ENCODE assay signal across 19 cellular contexts in genomic region chr11:331332-332060, GRCh38. TPM values are rescaled to one million over a fixed set of nuclear protein-coding genes. Genes with fewer than 3 reads are reported as not detected.
A peak's percentile ranks its signal among the peaks of the same experiment; 100 is the strongest.
DNase-seq lines count a peak whose midpoint lies in the region; ATAC-seq, FAIRE-seq and TF ChIP-seq lines count a peak whose summit lies in the region.
"Had no signal": no experiment of that assay in that cellular context is flagged by ENCODE, and none has a peak within 500 bp of the region (broad histone marks: within the 10 kb centered on the region; RNA-seq: fewer than 3 reads in every experiment).

No MANE protein-coding gene starts in this region.

- no peak for FAIRE-seq in GM19239 (lab: Jason Lieb, UNC)

- POLR2A ChIA-PET in WTC11 (lab: Charles Lee), result interaction anchor here (1.4 kb wide), 1 partner anchor 11 kb away, joined by 3 read pairs; the partner anchor contains the start of gene IFITM3

- H3K9me3 ChIP-seq in SU-DHL-6 (ENCODE audit: insufficient read depth, low read length) (no peaks in the 10 kb centered on the region), esophagus muscularis mucosa (no peaks in the 10 kb centered on the region)
- H3K9me3 ChIP-seq: adrenal gland, psoas muscle, thoracic aorta had no signal

- no peaks in the 10 kb centered on the region for H3K79me2 ChIP-seq in SU-DHL-6 (ENCODE audit: insufficient read depth, low read length)

- no peak overlapping the region for H3K4me3 ChIP-seq in SU-DHL-6 (ENCODE audit: insufficient read depth, low read length, poor library complexity, severe bottlenecking)
- H3K4me3 ChIP-seq in esophagus muscularis mucosa, result no peak overlapping the region
- H3K4me3 ChIP-seq: adrenal gland, MG63, psoas muscle, thoracic aorta had no signal

- H3K9me2 ChIP-seq in SU-DHL-6 (replicated peaks; ENCODE audit: insufficient read depth, low read length), result no peaks in the 10 kb centered on the region

- ATAC-seq in Right ventricle myocardium inferior, result no peak
- ATAC-seq in left ventricle myocardium superior, result no peak
- ATAC-seq in stimulated activated memory B cell treated with anti-CD40 and anti-IgM and Interleukin-4, amounts not matched to agents 10 μg/mL and 1 μg/mL and 100 μg/mL, for 72 hours, result no peak
- ATAC-seq in WTC11, result no peak
- ATAC-seq: psoas muscle had no signal

- no peaks in the 10 kb centered on the region for H3K27me3 Mint-ChIP-seq in stimulated activated memory B cell treated with anti-CD40 and anti-IgM and Interleukin-4, amounts not matched to agents 10 μg/mL and 1 μg/mL and 100 μg/mL, for 72 hours
- H3K27me3 Mint-ChIP-seq in WTC11 (ENCODE audit: low read depth), result peaks cover 10% of the 10 kb centered on the region

- H3K4me1 Mint-ChIP-seq in stimulated activated memory B cell treated with anti-CD40 and anti-IgM and Interleukin-4, amounts not matched to agents 10 μg/mL and 1 μg/mL and 100 μg/mL, for 72 hours, result peaks cover 51% of the 10 kb centered on the region
- peaks cover 54% of the 10 kb centered on the region for H3K4me1 Mint-ChIP-seq in WTC11

- no peak for TF ChIP-seq POLR2A in esophagus muscularis mucosa (IDR thresholded peaks at IDR 0.05; ENCODE audit: low read depth)

- peaks cover 25% of the 10 kb centered on the region for H3F3A ChIP-seq in SU-DHL-6 (ENCODE audit: insufficient read depth)

- 78% methylated on average over 15 of the region's 20 CpGs for WGBS in esophagus muscularis mucosa

- CTCF ChIA-PET in WTC11 (lab: Charles Lee), result interaction anchor here (0.6 kb wide), 1 partner anchor 102 kb away, joined by 3 read pairs; no protein-coding TSS in a partner anchor

- H3K9ac ChIP-seq in SU-DHL-6 (ENCODE audit: low read length), result no peak overlapping the region

- H3K9me3 Mint-ChIP-seq in stimulated activated memory B cell treated with anti-CD40 and anti-IgM and Interleukin-4, amounts not matched to agents 10 μg/mL and 1 μg/mL and 100 μg/mL, for 72 hours, result no peaks in the 10 kb centered on the region
- H3K9me3 Mint-ChIP-seq in WTC11, result peaks cover 30% of the 10 kb centered on the region

- no peaks in the 10 kb centered on the region for H4K20me1 ChIP-seq in SU-DHL-6 (ENCODE audit: low read depth, low read length)

- no peaks in the 10 kb centered on the region for H3K36me3 ChIP-seq in SU-DHL-6 (ENCODE audit: low read length)
- no peaks in the 10 kb centered on the region for H3K36me3 ChIP-seq in esophagus muscularis mucosa
- H3K36me3 ChIP-seq: adrenal gland, MG63, thoracic aorta had no signal

- intact Hi-C loops in Right ventricle myocardium inferior (cut with DNase I) (no loop called here), left ventricle myocardium superior (cut with micrococcal nuclease) (no loop called here), esophagus muscularis mucosa (cut with DNase I) (no loop called here)

- peak overlapping the region; percentile 36 for H3K4me3 Mint-ChIP-seq in stimulated activated memory B cell treated with anti-CD40 and anti-IgM and Interleukin-4, amounts not matched to agents 10 μg/mL and 1 μg/mL and 100 μg/mL, for 72 hours
- H3K4me3 Mint-ChIP-seq in WTC11, result no peak overlapping the region

- peak; percentile 45 for DNase-seq in Right ventricle myocardium inferior (ENCODE audit: missing footprints)
- DNase-seq in left ventricle myocardium superior, result no peak
- peak; percentile 1 for DNase-seq in iPS-NIHi7 (ENCODE audit: extremely low spot score)
- no peak for DNase-seq in WTC11 (ENCODE audit: low spot score)
- no peak for DNase-seq in esophagus muscularis mucosa (ENCODE audit: extremely low spot score)
- DNase-seq in GM19239 (ENCODE audit: insufficient read length, low spot score), result no peak
- DNase-seq: adrenal gland, cerebellar nuclear complex, glutamatergic neuron, MG63, NCI-H2107, psoas muscle, SHP77, T1000 had no signal

- no peak overlapping the region for H3K27ac Mint-ChIP-seq in stimulated activated memory B cell treated with anti-CD40 and anti-IgM and Interleukin-4, amounts not matched to agents 10 μg/mL and 1 μg/mL and 100 μg/mL, for 72 hours
- H3K27ac Mint-ChIP-seq in WTC11, result no peak overlapping the region

- TF ChIP-seq EP300 in esophagus muscularis mucosa (IDR thresholded peaks at IDR 0.05), result no peak

- TF ChIP-seq CTCF in SU-DHL-6 (IDR thresholded peaks at IDR 0.05; ENCODE audit: insufficient read depth, low read length, poor library complexity, severe bottlenecking) (no peak), WTC11 (IDR thresholded peaks at IDR 0.05) (no peak), esophagus muscularis mucosa (IDR thresholded peaks at IDR 0.05) (no peak)

- H2AFZ ChIP-seq in SU-DHL-6 (ENCODE audit: low read depth, low read length, severe bottlenecking), result no peak overlapping the region

- H3K4me2 ChIP-seq in SU-DHL-6 (ENCODE audit: low read depth, low read length, poor library complexity, severe bottlenecking), result peak overlapping the region; percentile 30

- H3K27ac ChIP-seq in SU-DHL-6 (ENCODE audit: low read depth, low read length) (peak overlapping the region; percentile 61), esophagus muscularis mucosa (replicated peaks in 1 of 4) (no peak overlapping the region)
- H3K27ac ChIP-seq: adrenal gland, psoas muscle, thoracic aorta had no signal

- no peaks in the 10 kb centered on the region for H3K27me3 ChIP-seq in SU-DHL-6 (ENCODE audit: low read length)
- H3K27me3 ChIP-seq in esophagus muscularis mucosa, result no peaks in the 10 kb centered on the region
- H3K27me3 ChIP-seq: adrenal gland, MG63 had no signal

- no peaks in the 10 kb centered on the region for H3K36me3 Mint-ChIP-seq in stimulated activated memory B cell treated with anti-CD40 and anti-IgM and Interleukin-4, amounts not matched to agents 10 μg/mL and 1 μg/mL and 100 μg/mL, for 72 hours
- peaks cover 30% of the 10 kb centered on the region for H3K36me3 Mint-ChIP-seq in WTC11

- H3K4me1 ChIP-seq in esophagus muscularis mucosa, result peaks cover 30 to 44% (median 34%) of the 10 kb centered on the region in 4 donors

TF ChIP-seq in WTC11, 78 proteins besides CTCF, POLR2A, EP300 and RAD21 (continues in another document):
- TF ChIP-seq E2F1 (CRISPR knock-in tag; IDR thresholded peaks at IDR 0.05) (no peak), NFYB (CRISPR knock-in tag; conservative IDR thresholded peaks at IDR 0.05; ENCODE audit: low read depth) (no peak), NFATC4 (CRISPR knock-in tag; IDR thresholded peaks at IDR 0.05) (no peak), FOXJ3 (CRISPR knock-in tag; IDR thresholded peaks at IDR 0.05; ENCODE audit: borderline replicate concordance) (no peak), PRRX2 (CRISPR knock-in tag; IDR thresholded peaks at IDR 0.05) (no peak)
- TF ChIP-seq, protein P1, sequence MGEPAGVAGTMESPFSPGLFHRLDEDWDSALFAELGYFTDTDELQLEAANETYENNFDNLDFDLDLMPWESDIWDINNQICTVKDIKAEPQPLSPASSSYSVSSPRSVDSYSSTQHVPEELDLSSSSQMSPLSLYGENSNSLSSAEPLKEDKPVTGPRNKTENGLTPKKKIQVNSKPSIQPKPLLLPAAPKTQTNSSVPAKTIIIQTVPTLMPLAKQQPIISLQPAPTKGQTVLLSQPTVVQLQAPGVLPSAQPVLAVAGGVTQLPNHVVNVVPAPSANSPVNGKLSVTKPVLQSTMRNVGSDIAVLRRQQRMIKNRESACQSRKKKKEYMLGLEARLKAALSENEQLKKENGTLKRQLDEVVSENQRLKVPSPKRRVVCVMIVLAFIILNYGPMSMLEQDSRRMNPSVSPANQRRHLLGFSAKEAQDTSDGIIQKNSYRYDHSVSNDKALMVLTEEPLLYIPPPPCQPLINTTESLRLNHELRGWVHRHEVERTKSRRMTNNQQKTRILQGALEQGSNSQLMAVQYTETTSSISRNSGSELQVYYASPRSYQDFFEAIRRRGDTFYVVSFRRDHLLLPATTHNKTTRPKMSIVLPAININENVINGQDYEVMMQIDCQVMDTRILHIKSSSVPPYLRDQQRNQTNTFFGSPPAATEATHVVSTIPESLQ (CRISPR knock-in tag; IDR thresholded peaks at IDR 0.05), result no peak
- TF ChIP-seq, protein P2, sequence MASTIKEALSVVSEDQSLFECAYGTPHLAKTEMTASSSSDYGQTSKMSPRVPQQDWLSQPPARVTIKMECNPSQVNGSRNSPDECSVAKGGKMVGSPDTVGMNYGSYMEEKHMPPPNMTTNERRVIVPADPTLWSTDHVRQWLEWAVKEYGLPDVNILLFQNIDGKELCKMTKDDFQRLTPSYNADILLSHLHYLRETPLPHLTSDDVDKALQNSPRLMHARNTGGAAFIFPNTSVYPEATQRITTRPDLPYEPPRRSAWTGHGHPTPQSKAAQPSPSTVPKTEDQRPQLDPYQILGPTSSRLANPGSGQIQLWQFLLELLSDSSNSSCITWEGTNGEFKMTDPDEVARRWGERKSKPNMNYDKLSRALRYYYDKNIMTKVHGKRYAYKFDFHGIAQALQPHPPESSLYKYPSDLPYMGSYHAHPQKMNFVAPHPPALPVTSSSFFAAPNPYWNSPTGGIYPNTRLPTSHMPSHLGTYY (CRISPR knock-in tag; IDR thresholded peaks at IDR 0.05), result no peak

RNA-seq across cellular contexts. Expression of gene IFITM3, which starts 10.8 kb away (rescaled TPM):
- 401 TPM for total RNA-seq in Right ventricle myocardium inferior
- total RNA-seq in left ventricle myocardium superior, result 259 TPM
- total RNA-seq in WTC11 (2021), result 381 to 503 TPM (median 481 TPM) in 3 replicates
- 100 to 1,000 TPM; 290 to 513 (median 410) TPM for total RNA-seq in esophagus muscularis mucosa

RNA-seq across cellular contexts. Expression of gene IFITM1, which starts 17.7 kb away (rescaled TPM):
- 125 TPM for total RNA-seq in Right ventricle myocardium inferior
- total RNA-seq in left ventricle myocardium superior, result 101 TPM
- 544 to 679 TPM (median 640 TPM) in 3 replicates for total RNA-seq in WTC11 (2021)
- 100 to 1,000 TPM in 3 of 4 donors, 10 to 100 TPM in 1; 60.6 to 197 (median 171) TPM for total RNA-seq in esophagus muscularis mucosa

RNA-seq across cellular contexts. Expression of gene IFITM2, which starts 23.9 kb away (rescaled TPM):
- total RNA-seq in Right ventricle myocardium inferior (253 TPM), left ventricle myocardium superior (200 TPM), WTC11 (2021) (436 to 616 TPM (median 577 TPM) in 3 replicates), esophagus muscularis mucosa (100 to 1,000 TPM in 3 of 4 donors, 10 to 100 TPM in 1; 92.2 to 235 (median 194) TPM)

RNA-seq across cellular contexts. Expression of gene IFITM5, which starts 32.2 kb away (rescaled TPM):
- total RNA-seq in Right ventricle myocardium inferior, result not detected
- total RNA-seq in left ventricle myocardium superior, result not detected
- total RNA-seq in WTC11 (2021), result not detected in 3 replicates
- not detected for total RNA-seq in esophagus muscularis mucosa
- total RNA-seq: activated CD8-positive, alpha-beta memory T cell treated with anti-CD3 and anti-CD28 coated beads for 36 hours; adrenal gland; kidney epithelial cell; psoas muscle; thoracic aorta had no signal

RNA-seq across cellular contexts. Expression of gene B4GALNT4, which starts 37.8 kb away (rescaled TPM):
- total RNA-seq in Right ventricle myocardium inferior (0.54 TPM), left ventricle myocardium superior (0.50 TPM), WTC11 (2021) (88.0 to 113 TPM (median 97.8 TPM) in 3 replicates), esophagus muscularis mucosa (10 to 100 TPM in 1 of 4 donors, 1 to 10 TPM in 3; 2.5 to 12.0 (median 5.7) TPM)

Comparison
In these comparisons a context has a peak if more than half of its experiments do, and no peak if none do; other contexts are left out.
1. DNase-seq: peak in Right ventricle myocardium inferior (single experiment) and iPS-NIHi7 (single experiment); none in left ventricle myocardium superior (single experiment), WTC11 (single experiment), esophagus muscularis mucosa (single experiment) and GM19239 (single experiment).